In genomic region chr18:41875094-41875780, GRCh38 we compare ENCODE assay signal across 21 cellular contexts.
DNase-seq lines count a peak whose midpoint lies in the region; ATAC-seq lines count a peak whose summit lies in the region.
"Had no signal": no experiment of that assay in that cellular context is flagged by ENCODE, and none has a peak within 500 bp of the region (broad histone marks: within the 10 kb centered on the region; RNA-seq: fewer than 3 reads in every experiment).

No MANE protein-coding gene starts in this region.

- no peak overlapping the region for H3K9ac ChIP-seq in GM23248
- H3K9ac ChIP-seq: BLaER1 had no signal

- WGBS in GM23248 (ENCODE audit: low coverage in 1 of 2, low lambda C conversion rate in 2 of 2, missing lambda C conversion rate in 2 of 2), 2 experiments = 41 to 42% methylated on average over 3 of the region's 3 CpGs

- H3K4me3 ChIP-seq in GM23248 (peak overlapping the region; percentile 34), SJCRH30 (no peak overlapping the region)
- H3K4me3 ChIP-seq: BLaER1, body of pancreas, mucosa of descending colon, skin epidermis had no signal

- H3F3A ChIP-seq in GM23248 (ENCODE audit: insufficient read depth) = peaks cover 13% of the 10 kb centered on the region; the same call in 1 of the 2 replicates

- H2AFZ ChIP-seq in GM23248 = peak overlapping the region; percentile 57

- peak overlapping the region; percentile 13; the same call in 1 of the 2 replicates for H3K27ac ChIP-seq in GM23248
- no peak overlapping the region for H3K27ac ChIP-seq in SJCRH30
- H3K27ac ChIP-seq: BLaER1, body of pancreas, skin epidermis had no signal

- in situ Hi-C loops in GM23248 (cut with MboI) = no loop called here

- H3K4me2 ChIP-seq in GM23248 (ENCODE audit: unreplicated experiment) = peak overlapping the region; percentile 39
- H3K4me2 ChIP-seq: BLaER1 had no signal

- no peaks in the 10 kb centered on the region for H3K79me2 ChIP-seq in GM23248 (ENCODE audit: insufficient read depth)

- H3K9me3 ChIP-seq in GM23248 (ENCODE audit: low read depth) (no peaks in the 10 kb centered on the region), SJCRH30 (replicated peaks) (no peaks in the 10 kb centered on the region)
- H3K9me3 ChIP-seq: BLaER1, body of pancreas, mucosa of descending colon had no signal

- DNase-seq in GM23248 (peak; percentile 67), SJCRH30 (peak; percentile 19 to 51), fibroblast of gingiva (ENCODE audit: low read depth) (peak; percentile 14), renal cortical epithelial cell (ENCODE audit: low read depth) (peak; percentile 46), NCI-H146 treated with DMSO at 0.1 percent for 48 hours (lab: John Stamatoyannopoulos, UW; ENCODE audit: unreplicated experiment) (no peak), NOMO-1 treated with DMSO at 0.1 percent for 48 hours (lab: John Stamatoyannopoulos, UW; ENCODE audit: unreplicated experiment) (no peak), DMS 273 (lab: John Stamatoyannopoulos, UW; ENCODE audit: unreplicated experiment) (no peak)
- no peak for DNase-seq in stimulated activated naive CD8-positive, alpha-beta T cell treated with anti-CD3 and anti-CD28 coated beads, Interleukin-15, Interleukin-2, amounts not matched to agents 100 U/mL and 50 U/mL, for 24 hours
- DNase-seq: activated CD8-positive, alpha-beta T cell treated with anti-CD3 and anti-CD28 coated beads, Interleukin-2, amount 10 ng/mL, durations not matched to agents 7 days and 5 days; activated gamma-delta T cell; body of pancreas; DMS79 treated with DMSO at 0.1 percent for 48 hours; glutamatergic neuron; KG1; kidney; mucosa of descending colon; NCI-H1417; nucleus accumbens had no signal

- H3K9me2 ChIP-seq in GM23248 (ENCODE audit: insufficient read depth) = no peaks in the 10 kb centered on the region

- H3K4me1 ChIP-seq in GM23248 (ENCODE audit: insufficient read depth) (peaks cover 43% of the 10 kb centered on the region), SJCRH30 (peaks cover 7% of the 10 kb centered on the region)
- H3K4me1 ChIP-seq: BLaER1, body of pancreas had no signal

- H3K36me3 ChIP-seq in GM23248 (ENCODE audit: low read depth) (no peaks in the 10 kb centered on the region), SJCRH30 (no peaks in the 10 kb centered on the region)
- H3K36me3 ChIP-seq: BLaER1 had no signal

- no peaks in the 10 kb centered on the region for H4K20me1 ChIP-seq in GM23248 (ENCODE audit: insufficient read depth)
- H4K20me1 ChIP-seq: BLaER1 had no signal

- no peaks in the 10 kb centered on the region for H3K27me3 ChIP-seq in GM23248 (replicated peaks; ENCODE audit: insufficient read depth)
- no peaks in the 10 kb centered on the region for H3K27me3 ChIP-seq in SJCRH30
- H3K27me3 ChIP-seq: BLaER1, body of pancreas had no signal

- ATAC-seq in stimulated activated naive CD8-positive, alpha-beta T cell treated with anti-CD3 and anti-CD28 coated beads, Interleukin-15, Interleukin-2, amounts not matched to agents 100 U/mL and 50 U/mL, for 24 hours = no peak
- ATAC-seq: activated CD8-positive, alpha-beta T cell treated with anti-CD3 and anti-CD28 coated beads, Interleukin-2, amount 10 ng/mL, durations not matched to agents 7 days and 5 days; body of pancreas; mucosa of descending colon; stimulated activated memory B cell treated with anti-CD40 and anti-IgM and Interleukin-4, amounts not matched to agents 10 μg/mL and 1 μg/mL and 100 μg/mL, for 72 hours had no signal

Comparison
In these comparisons a context has a peak if more than half of its experiments do, and no peak if none do; other contexts are left out.
1. DNase-seq: peak in GM23248 (single experiment), SJCRH30 (2 of 2), fibroblast of gingiva (single experiment) and renal cortical epithelial cell (single experiment); none in NCI-H146 treated with DMSO at 0.1 percent for 48 hours (single experiment), NOMO-1 treated with DMSO at 0.1 percent for 48 hours (single experiment), stimulated activated naive CD8-positive, alpha-beta T cell treated with anti-CD3 and anti-CD28 coated beads, Interleukin-15, Interleukin-2, amounts not matched to agents 100 U/mL and 50 U/mL, for 24 hours (single experiment) and DMS 273 (single experiment).